Comparison of ENCODE assay signal across 8 cellular contexts in the genomic region with DNA sequence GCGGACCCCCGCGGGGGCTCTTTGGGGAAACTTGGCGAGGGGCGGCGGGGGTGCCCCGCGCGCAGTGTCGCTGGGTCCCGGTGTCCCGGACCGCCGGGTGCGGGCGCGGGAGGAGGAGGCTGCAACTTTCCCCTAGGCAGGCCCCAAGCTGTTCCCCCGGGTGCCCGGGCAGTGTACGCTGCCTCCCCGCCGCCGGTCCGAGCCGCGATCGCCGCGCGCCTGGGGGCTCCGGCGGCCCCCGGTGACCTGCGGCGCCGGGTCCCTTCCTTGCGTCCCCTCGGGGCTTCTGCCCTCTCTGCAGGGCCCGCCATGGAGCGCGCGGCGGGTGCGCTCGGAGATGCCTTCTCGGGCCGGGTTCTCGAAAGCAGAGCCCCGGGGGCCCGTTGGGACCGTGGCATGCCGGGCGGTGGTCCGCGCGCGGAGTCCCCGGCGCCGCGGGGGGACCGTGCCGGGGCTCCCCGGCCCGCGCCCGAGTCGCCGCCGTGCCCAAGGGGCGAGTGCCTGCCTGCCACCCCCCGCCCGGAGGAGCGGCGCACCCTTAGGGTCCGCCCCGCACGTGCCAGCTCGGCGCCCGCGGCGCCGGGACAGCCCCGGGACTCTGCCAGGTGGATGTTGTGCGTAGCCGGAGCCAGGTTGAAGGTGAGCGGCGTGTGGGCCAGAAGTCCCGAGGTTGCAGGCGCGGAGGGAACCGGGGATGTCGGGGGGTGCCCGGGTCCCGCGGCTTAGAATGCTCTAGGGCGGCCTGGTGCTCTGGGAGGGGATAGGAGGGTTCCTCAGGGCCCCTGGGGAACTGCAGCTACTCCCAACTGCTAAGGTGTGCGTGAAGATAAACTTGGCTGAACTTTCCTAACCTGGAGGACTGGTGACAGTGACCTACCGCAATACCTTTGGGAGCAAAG. TPM values are rescaled to one million over a fixed set of nuclear protein-coding genes. Genes with fewer than 3 reads are reported as not detected.
DNase-seq lines count a peak whose midpoint lies in the region; ATAC-seq, FAIRE-seq and TF ChIP-seq lines count a peak whose summit lies in the region.

A gene with protein sequence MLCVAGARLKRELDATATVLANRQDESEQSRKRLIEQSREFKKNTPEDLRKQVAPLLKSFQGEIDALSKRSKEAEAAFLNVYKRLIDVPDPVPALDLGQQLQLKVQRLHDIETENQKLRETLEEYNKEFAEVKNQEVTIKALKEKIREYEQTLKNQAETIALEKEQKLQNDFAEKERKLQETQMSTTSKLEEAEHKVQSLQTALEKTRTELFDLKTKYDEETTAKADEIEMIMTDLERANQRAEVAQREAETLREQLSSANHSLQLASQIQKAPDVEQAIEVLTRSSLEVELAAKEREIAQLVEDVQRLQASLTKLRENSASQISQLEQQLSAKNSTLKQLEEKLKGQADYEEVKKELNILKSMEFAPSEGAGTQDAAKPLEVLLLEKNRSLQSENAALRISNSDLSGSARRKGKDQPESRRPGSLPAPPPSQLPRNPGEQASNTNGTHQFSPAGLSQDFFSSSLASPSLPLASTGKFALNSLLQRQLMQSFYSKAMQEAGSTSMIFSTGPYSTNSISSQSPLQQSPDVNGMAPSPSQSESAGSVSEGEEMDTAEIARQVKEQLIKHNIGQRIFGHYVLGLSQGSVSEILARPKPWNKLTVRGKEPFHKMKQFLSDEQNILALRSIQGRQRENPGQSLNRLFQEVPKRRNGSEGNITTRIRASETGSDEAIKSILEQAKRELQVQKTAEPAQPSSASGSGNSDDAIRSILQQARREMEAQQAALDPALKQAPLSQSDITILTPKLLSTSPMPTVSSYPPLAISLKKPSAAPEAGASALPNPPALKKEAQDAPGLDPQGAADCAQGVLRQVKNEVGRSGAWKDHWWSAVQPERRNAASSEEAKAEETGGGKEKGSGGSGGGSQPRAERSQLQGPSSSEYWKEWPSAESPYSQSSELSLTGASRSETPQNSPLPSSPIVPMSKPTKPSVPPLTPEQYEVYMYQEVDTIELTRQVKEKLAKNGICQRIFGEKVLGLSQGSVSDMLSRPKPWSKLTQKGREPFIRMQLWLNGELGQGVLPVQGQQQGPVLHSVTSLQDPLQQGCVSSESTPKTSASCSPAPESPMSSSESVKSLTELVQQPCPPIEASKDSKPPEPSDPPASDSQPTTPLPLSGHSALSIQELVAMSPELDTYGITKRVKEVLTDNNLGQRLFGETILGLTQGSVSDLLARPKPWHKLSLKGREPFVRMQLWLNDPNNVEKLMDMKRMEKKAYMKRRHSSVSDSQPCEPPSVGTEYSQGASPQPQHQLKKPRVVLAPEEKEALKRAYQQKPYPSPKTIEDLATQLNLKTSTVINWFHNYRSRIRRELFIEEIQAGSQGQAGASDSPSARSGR (N-terminal part only) (plus strand): TSS at position 596 of the 899 bp plus-strand sequence. CDS start 14 bp downstream, at position 610.

- H3K27me3 ChIP-seq in Peyer's patch (no peaks in the 10 kb centered on the region), astrocyte (ENCODE audit: insufficient read depth, low read length) (peaks cover 7% of the 10 kb centered on the region), iPS-15b (ENCODE audit: control insufficient read depth, insufficient read depth, low read length) (peaks cover 14% of the 10 kb centered on the region), skeletal muscle satellite cell (ENCODE audit: control insufficient read depth, insufficient read depth, low read length) (peaks cover 11% of the 10 kb centered on the region)

- H3K9me3 Mint-ChIP-seq in astrocyte (ENCODE audit: unreplicated experiment), result no peaks in the 10 kb centered on the region

- H2AFZ ChIP-seq in astrocyte (ENCODE audit: low read depth, low read length), result no peak within 1 kb of the TSS

- no peak for ATAC-seq in activated CD4-positive, CD25-positive, alpha-beta regulatory T cell treated with anti-CD3 and anti-CD28 coated beads, Interleukin-2, amount 50 U/mL, for 24 hours
- no peak for ATAC-seq in GM18909 (IDR thresholded peaks at IDR 0.05; ENCODE audit: poor library complexity, unreplicated experiment)

- H3K4me3 ChIP-seq in Peyer's patch (peak within 1 kb of the TSS; percentile 62 to 94 (median 70)), astrocyte (ENCODE audit: insufficient read depth, low read depth, low read length) (peak within 1 kb of the TSS; percentile 56), iPS-15b (ENCODE audit: low read depth, low read length) (peak within 1 kb of the TSS; percentile 69), skeletal muscle satellite cell (ENCODE audit: low read length) (peak within 1 kb of the TSS; percentile 78)

- peaks cover 46% of the 10 kb centered on the region for H3K79me2 ChIP-seq in astrocyte (ENCODE audit: insufficient read depth, low read length)

- peaks cover 15% of the 10 kb centered on the region for H3K4me1 Mint-ChIP-seq in astrocyte (ENCODE audit: low read depth, unreplicated experiment)

- TF ChIP-seq CTCF in Peyer's patch (IDR thresholded peaks at IDR 0.05) (peak in 1 of 6 experiments; percentile 10), astrocyte (IDR thresholded peaks at IDR 0.05; ENCODE audit: insufficient read depth, low read depth, low read length) (no peak)

- H3K4me1 ChIP-seq in Peyer's patch (peaks cover 0 to 6% (median 0%) of the 10 kb centered on the region in 4 donors), astrocyte (ENCODE audit: insufficient read depth, low read length) (peaks cover 9% of the 10 kb centered on the region), iPS-15b (ENCODE audit: control insufficient read depth, insufficient read depth, low read length) (peaks cover 24% of the 10 kb centered on the region), skeletal muscle satellite cell (ENCODE audit: control insufficient read depth, insufficient read depth, low read length) (peaks cover 14% of the 10 kb centered on the region)

- H3K27me3 Mint-ChIP-seq in astrocyte (ENCODE audit: low read depth, unreplicated experiment), result peaks cover 2% of the 10 kb centered on the region

- H3K27ac Mint-ChIP-seq in astrocyte (ENCODE audit: unreplicated experiment), result peak within 1 kb of the TSS; percentile 62

- H3K4me2 ChIP-seq in astrocyte (ENCODE audit: low read length), result peak within 1 kb of the TSS; percentile 89
- H3K4me2 ChIP-seq in skeletal muscle satellite cell (ENCODE audit: low read length), result peak within 1 kb of the TSS; percentile 81

- H3K9ac ChIP-seq in astrocyte (ENCODE audit: low read length) (peak within 1 kb of the TSS; percentile 71), iPS-15b (ENCODE audit: low read depth, low read length) (no peak within 1 kb of the TSS), skeletal muscle satellite cell (ENCODE audit: low read depth, low read length) (peak within 1 kb of the TSS; percentile 78)

- H3K9me3 ChIP-seq in Peyer's patch (no peaks in the 10 kb centered on the region), astrocyte (ENCODE audit: insufficient read depth, low read depth, low read length) (no peaks in the 10 kb centered on the region), iPS-15b (ENCODE audit: control insufficient read depth, insufficient read depth, low read length) (no peaks in the 10 kb centered on the region), skeletal muscle satellite cell (replicated peaks; ENCODE audit: low read length) (no peaks in the 10 kb centered on the region)

- H3K36me3 ChIP-seq in Peyer's patch, result no peaks in the 10 kb centered on the region
- H3K36me3 ChIP-seq in astrocyte (ENCODE audit: insufficient read depth, low read length), result no peaks in the 10 kb centered on the region
- H3K36me3 ChIP-seq in iPS-15b (ENCODE audit: control insufficient read depth, insufficient read depth, low read length), result no peaks in the 10 kb centered on the region
- no peaks in the 10 kb centered on the region for H3K36me3 ChIP-seq in skeletal muscle satellite cell (ENCODE audit: insufficient read depth, low read length)

- H3K27ac ChIP-seq in Peyer's patch (peak within 1 kb of the TSS; percentile 32 to 81 (median 54)), astrocyte (ENCODE audit: low read depth, low read length) (no peak within 1 kb of the TSS)

- peaks cover 41% of the 10 kb centered on the region for H4K20me1 ChIP-seq in astrocyte (ENCODE audit: insufficient read depth, low read length)

- peak within 1 kb of the TSS; percentile 89 for H3K4me3 Mint-ChIP-seq in astrocyte (ENCODE audit: unreplicated experiment)

- no peak for TF ChIP-seq POLR2A in Peyer's patch (IDR thresholded peaks at IDR 0.05)

- FAIRE-seq in astrocyte (lab: Jason Lieb, UNC), result no peak

- DNase-seq in activated CD4-positive, CD25-positive, alpha-beta regulatory T cell treated with anti-CD3 and anti-CD28 coated beads, Interleukin-2, amount 50 U/mL, for 72 hours, result peak; percentile 38
- peak in 2 of 3 donors; percentile 62 to 70 for DNase-seq in Peyer's patch
- no peak for DNase-seq in astrocyte (ENCODE audit: low read depth)
- no peak for DNase-seq in NCI-H2196 treated with DMSO at 0.1 percent for 48 hours (lab: John Stamatoyannopoulos, UW; ENCODE audit: unreplicated experiment)

- H3K36me3 Mint-ChIP-seq in astrocyte (ENCODE audit: low read depth, unreplicated experiment), result no peaks in the 10 kb centered on the region

RNA-seq across cellular contexts. Expression of the gene that starts here (rescaled TPM):
- 100 to 1,000 TPM in 3 of 4 donors, 10 to 100 TPM in 1; 64.1 to 142 (median 111) TPM for total RNA-seq in Peyer's patch
- total RNA-seq in astrocyte, result 50.6 and 66.8 TPM in 2 replicates
- 21.8 and 22.3 TPM in 2 replicates for total RNA-seq in skeletal muscle satellite cell (2012; rRNA removed)

Comparison
In these comparisons a context has a peak if more than half of its experiments do, and no peak if none do; other contexts are left out.
1. DNase-seq: peak in activated CD4-positive, CD25-positive, alpha-beta regulatory T cell treated with anti-CD3 and anti-CD28 coated beads, Interleukin-2, amount 50 U/mL, for 72 hours (single experiment) and Peyer's patch (2 of 3); none in astrocyte (single experiment) and NCI-H2196 treated with DMSO at 0.1 percent for 48 hours (single experiment).
2. Peak in every context shown above with its lines, with median percentiles within 50 percentile points of each other: H3K4me3 ChIP-seq.